10 cellular contexts compared by ENCODE assay signal in the genomic region with DNA sequence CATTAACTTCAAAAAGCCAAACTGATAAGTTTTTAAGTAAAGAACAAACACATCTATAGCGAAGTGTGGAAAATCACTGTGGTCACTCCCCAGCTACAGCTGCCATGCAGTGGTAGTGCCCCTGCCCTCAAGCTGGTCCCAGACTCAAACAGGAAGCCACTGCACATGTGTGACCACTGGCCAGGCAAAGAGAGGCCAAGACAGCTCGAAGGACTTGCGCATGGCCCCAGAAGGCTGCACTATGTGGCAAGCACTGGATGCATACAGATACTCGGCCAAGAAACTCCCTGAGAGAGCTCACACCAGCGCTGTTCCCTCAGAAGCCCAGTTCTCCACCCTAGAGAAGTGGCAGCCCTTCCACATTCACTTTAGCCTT.
DNase-seq lines count a peak whose midpoint lies in the region; ATAC-seq and TF ChIP-seq lines count a peak whose summit lies in the region.
"Had no signal": no experiment of that assay in that cellular context is flagged by ENCODE, and none has a peak within 500 bp of the region (broad histone marks: within the 10 kb centered on the region; RNA-seq: fewer than 3 reads in every experiment).

No MANE protein-coding gene starts in this region.

- TF ChIP-seq CTCF in body of pancreas (IDR thresholded peaks at IDR 0.05) (no peak), upper lobe of right lung (IDR thresholded peaks at IDR 0.05) (no peak)

- H3K4me3 ChIP-seq in body of pancreas: no peak overlapping the region
- H3K4me3 ChIP-seq in upper lobe of right lung: no peak overlapping the region

- H3K27ac ChIP-seq in body of pancreas (peak overlapping the region; percentile 44 to 86 (median 66)), upper lobe of right lung (no peak overlapping the region)

- H3K36me3 ChIP-seq in body of pancreas (replicated peaks in 1 of 2; ENCODE audit: insufficient read depth in 1 of 2, low read depth in 2 of 2) (no peaks in the 10 kb centered on the region), upper lobe of right lung (no peaks in the 10 kb centered on the region)

- H3K9me3 ChIP-seq in body of pancreas (no peaks in the 10 kb centered on the region), upper lobe of right lung (no peaks in the 10 kb centered on the region)

- no peaks in the 10 kb centered on the region for H3K27me3 Mint-ChIP-seq in activated naive CD4-positive, alpha-beta T cell treated with anti-CD3 and anti-CD28 coated beads, Interleukin-2, amount 10 ng/mL, durations not matched to agents 7 days and 5 days

- TF ChIP-seq POLR2A in body of pancreas (IDR thresholded peaks at IDR 0.05): no peak

- H3K4me3 Mint-ChIP-seq in activated naive CD4-positive, alpha-beta T cell treated with anti-CD3 and anti-CD28 coated beads, Interleukin-2, amount 10 ng/mL, durations not matched to agents 7 days and 5 days: no peak overlapping the region

- H3K27me3 ChIP-seq in body of pancreas (no peaks in the 10 kb centered on the region), upper lobe of right lung (no peaks in the 10 kb centered on the region)

- peaks cover 15% of the 10 kb centered on the region for H3K36me3 Mint-ChIP-seq in activated naive CD4-positive, alpha-beta T cell treated with anti-CD3 and anti-CD28 coated beads, Interleukin-2, amount 10 ng/mL, durations not matched to agents 7 days and 5 days

- H3K4me1 Mint-ChIP-seq in activated naive CD4-positive, alpha-beta T cell treated with anti-CD3 and anti-CD28 coated beads, Interleukin-2, amount 10 ng/mL, durations not matched to agents 7 days and 5 days: peaks cover 90% of the 10 kb centered on the region

- intact Hi-C loops in body of pancreas (cut with DNase I): no loop called here
- intact Hi-C loops in left colon (cut with DNase I, micrococcal nuclease): no loop called here
- intact Hi-C loops in upper lobe of right lung (cut with DNase I): no loop called here

- 55 to 58% methylated on average over 5 of the region's 5 CpGs for WGBS in body of pancreas, 2 donors

- H3K27ac Mint-ChIP-seq in activated naive CD4-positive, alpha-beta T cell treated with anti-CD3 and anti-CD28 coated beads, Interleukin-2, amount 10 ng/mL, durations not matched to agents 7 days and 5 days: peak overlapping the region; percentile 93

- CTCF ChIA-PET in activated naive CD4-positive, alpha-beta T cell treated with anti-CD3 and anti-CD28 coated beads, Interleukin-2, amount 10 ng/mL, durations not matched to agents 7 days and 5 days (lab: Charles Lee): no interaction called here

- peaks cover 96% of the 10 kb centered on the region for H3K4me1 ChIP-seq in body of pancreas
- peaks cover 71% of the 10 kb centered on the region for H3K4me1 ChIP-seq in upper lobe of right lung

- no peak for DNase-seq in activated naive CD4-positive, alpha-beta T cell treated with anti-CD3 and anti-CD28 coated beads, Interleukin-2, amount 10 ng/mL, durations not matched to agents 7 days and 5 days
- no peak for DNase-seq in activated naive CD4-positive, alpha-beta T cell (lab: John Stamatoyannopoulos, UW)
- DNase-seq in body of pancreas (peak in 2 of 4 donors; percentile 32 to 37), left colon (no peak), upper lobe of right lung (no peak), inferior parietal cortex (ENCODE audit: extremely low spot score) (no peak), NCI-H128 (lab: John Stamatoyannopoulos, UW; ENCODE audit: unreplicated experiment) (no peak)
- DNase-seq: NCI-H1436, small intestine had no signal

- ATAC-seq in body of pancreas (no peak), left colon (peak; percentile 1), upper lobe of right lung (peak; percentile 15), GM21528 (IDR thresholded peaks at IDR 0.05; ENCODE audit: low FRiP score, unreplicated experiment) (no peak)

- no peaks in the 10 kb centered on the region for H3K9me3 Mint-ChIP-seq in activated naive CD4-positive, alpha-beta T cell treated with anti-CD3 and anti-CD28 coated beads, Interleukin-2, amount 10 ng/mL, durations not matched to agents 7 days and 5 days

Comparison
In these comparisons a context has a peak if more than half of its experiments do, and no peak if none do; other contexts are left out.
1. ATAC-seq: peak in left colon (single experiment) and upper lobe of right lung (single experiment); none in body of pancreas (single experiment) and GM21528 (single experiment).